ENCODE assay signal across 11 cellular contexts in genomic region chr11:35179466-35180135, GRCh38. TPM values are rescaled to one million over a fixed set of nuclear protein-coding genes. Genes with fewer than 3 reads are reported as not detected.
DNase-seq lines count a peak whose midpoint lies in the region; ATAC-seq, FAIRE-seq and TF ChIP-seq lines count a peak whose summit lies in the region.
"Had no signal": no experiment of that assay in that cellular context is flagged by ENCODE, and none has a peak within 500 bp of the region (broad histone marks: within the 10 kb centered on the region; RNA-seq: fewer than 3 reads in every experiment).

No MANE protein-coding gene starts in this region.

- no peak overlapping the region for H3K4me3 ChIP-seq in PC-3 (ENCODE audit: low read length)
- H3K4me3 ChIP-seq in effector memory CD4-positive, alpha-beta T cell (ENCODE audit: insufficient read depth, low read depth, low read length, poor library complexity, severe bottlenecking): no peak overlapping the region
- H3K4me3 ChIP-seq in osteoblast (ENCODE audit: insufficient read depth, low read length): peak overlapping the region; percentile 13
- H3K4me3 ChIP-seq in tibial nerve: no peak overlapping the region
- H3K4me3 ChIP-seq in pancreas: no peak overlapping the region
- H3K4me3 ChIP-seq: K562, SK-N-MC, upper lobe of left lung had no signal

- DNase-seq in CD4-positive, alpha-beta T cell: no peak
- DNase-seq in PC-3 (peak; percentile 39), osteoblast (ENCODE audit: insufficient read length, low spot score, missing footprints) (no peak), type B pancreatic cell (ENCODE audit: extremely low spot score, unreplicated experiment) (no peak), NCI-H187 treated with DMSO at 0.1 percent for 48 hours (lab: John Stamatoyannopoulos, UW) (no peak), tibial nerve (ENCODE audit: low spot score in 2 of 2) (no peak), pancreas (no peak)
- no peak for DNase-seq in effector memory CD4-positive, alpha-beta T cell
- DNase-seq: upper lobe of left lung had no signal

- H3K4me2 ChIP-seq in PC-3 (ENCODE audit: low read length) (peak overlapping the region; percentile 46), osteoblast (ENCODE audit: insufficient read depth, low read length) (peak overlapping the region; percentile 54)

- peaks cover 93% of the 10 kb centered on the region for H3K36me3 Mint-ChIP-seq in CD4-positive, alpha-beta T cell (ENCODE audit: low read depth)
- no peaks in the 10 kb centered on the region for H3K36me3 Mint-ChIP-seq in type B pancreatic cell

- POLR2A ChIA-PET in CD4-positive, alpha-beta T cell (lab: Charles Lee): interaction anchor here (1.1 to 11.3 kb wide), 6 partner anchors 10 to 129 kb away, joined by 4 to 355 read pairs (median 20); partner anchors contain the start of gene CD44
- POLR2A ChIA-PET in PC-3 (lab: Charles Lee; ENCODE audit: unreplicated experiment): interaction anchor here (0.6 kb wide), 2 partner anchors 188 to 262 kb away, joined by 3 read pairs; no protein-coding TSS in a partner anchor

- TF ChIP-seq CTCF in CD4-positive, alpha-beta T cell (IDR thresholded peaks at IDR 0.05): no peak
- no peak for TF ChIP-seq CTCF in PC-3 (conservative IDR thresholded peaks at IDR 0.05; ENCODE audit: low read depth, low read length)
- TF ChIP-seq CTCF in osteoblast (IDR thresholded peaks at IDR 0.05; ENCODE audit: extremely low read depth, low read depth, low read length): no peak
- TF ChIP-seq CTCF in type B pancreatic cell (conservative IDR thresholded peaks at IDR 0.05): no peak
- TF ChIP-seq CTCF in tibial nerve (IDR thresholded peaks at IDR 0.05): no peak
- TF ChIP-seq CTCF in pancreas (IDR thresholded peaks at IDR 0.05): no peak

- H3K9me2 ChIP-seq in PC-3 (replicated peaks; ENCODE audit: low read length): no peaks in the 10 kb centered on the region

- peak overlapping the region; percentile 71 for H3K4me3 Mint-ChIP-seq in CD4-positive, alpha-beta T cell
- H3K4me3 Mint-ChIP-seq in type B pancreatic cell: no peak overlapping the region

- H3K4me1 Mint-ChIP-seq in CD4-positive, alpha-beta T cell (ENCODE audit: low read depth): peaks cover 92% of the 10 kb centered on the region
- peaks cover 33% of the 10 kb centered on the region for H3K4me1 Mint-ChIP-seq in type B pancreatic cell (ENCODE audit: unreplicated experiment)

- BruUV-seq in PC-3 (replicated peaks; lab: Mats Ljungman, UMichigan): no TSS peak

- H3K27me3 Mint-ChIP-seq in CD4-positive, alpha-beta T cell: no peaks in the 10 kb centered on the region
- no peaks in the 10 kb centered on the region for H3K27me3 Mint-ChIP-seq in type B pancreatic cell

- TF ChIP-seq EP300 in tibial nerve (IDR thresholded peaks at IDR 0.05): no peak

- H3K4me1 ChIP-seq in PC-3 (ENCODE audit: insufficient read depth, low read length) (peaks cover 55% of the 10 kb centered on the region), osteoblast (ENCODE audit: insufficient read depth, low read length) (peaks cover 65% of the 10 kb centered on the region), tibial nerve (peaks cover 4 to 40% (median 30%) of the 10 kb centered on the region in 4 donors), pancreas (peaks cover 2 to 20% (median 6%) of the 10 kb centered on the region in 3 donors)
- H3K4me1 ChIP-seq in effector memory CD4-positive, alpha-beta T cell (ENCODE audit: control insufficient read depth, insufficient read depth, low read length, poor library complexity, severe bottlenecking): peaks cover 77% of the 10 kb centered on the region

- no peak for ATAC-seq in CD4-positive, alpha-beta T cell (ENCODE audit: poor library complexity)
- ATAC-seq in PC-3 (peak; percentile 37), pancreas (no peak)
- ATAC-seq: K562 had no signal

- H3K36me3 ChIP-seq in PC-3 (ENCODE audit: low read depth, low read length) (peaks cover 72% of the 10 kb centered on the region), osteoblast (ENCODE audit: insufficient read depth, low read length) (peaks cover 73% of the 10 kb centered on the region), tibial nerve (peaks cover 0 to 31% (median 3%) of the 10 kb centered on the region in 3 donors), pancreas (peaks cover 9 to 32% (median 11%) of the 10 kb centered on the region in 3 donors)
- peaks cover 72% of the 10 kb centered on the region for H3K36me3 ChIP-seq in effector memory CD4-positive, alpha-beta T cell (ENCODE audit: control insufficient read depth, insufficient read depth, low read length)

- CTCF ChIA-PET in CD4-positive, alpha-beta T cell (lab: Charles Lee): interaction anchor here (0.5 to 1.5 kb wide), 5 partner anchors 13 to 813 kb away, joined by 3 to 5 read pairs (median 4); no protein-coding TSS in a partner anchor
- CTCF ChIA-PET in PC-3 (lab: Charles Lee): no interaction called here

- H3K9ac ChIP-seq in PC-3 (ENCODE audit: low read length): no peak overlapping the region

- FAIRE-seq in pancreas (lab: Jason Lieb, UNC): no peak
- FAIRE-seq: K562 had no signal

- H3K79me2 ChIP-seq in PC-3 (ENCODE audit: low read length) (peaks cover 83% of the 10 kb centered on the region), osteoblast (ENCODE audit: insufficient read depth, low read length) (peaks cover 86% of the 10 kb centered on the region)

- H3K27ac Mint-ChIP-seq in CD4-positive, alpha-beta T cell: peak overlapping the region; percentile 90
- no peak overlapping the region for H3K27ac Mint-ChIP-seq in type B pancreatic cell

- H3K9me3 ChIP-seq in CD4-positive, alpha-beta T cell (ENCODE audit: control insufficient read depth, low read length): no peaks in the 10 kb centered on the region
- H3K9me3 ChIP-seq in PC-3 (ENCODE audit: low read length) (no peaks in the 10 kb centered on the region), osteoblast (ENCODE audit: low read depth, low read length) (no peaks in the 10 kb centered on the region), tibial nerve (no peaks in the 10 kb centered on the region), pancreas (no peaks in the 10 kb centered on the region)
- H3K9me3 ChIP-seq in effector memory CD4-positive, alpha-beta T cell (ENCODE audit: control insufficient read depth, low read length): no peaks in the 10 kb centered on the region
- H3K9me3 ChIP-seq: upper lobe of left lung had no signal

- TF ChIP-seq POLR2A in tibial nerve (IDR thresholded peaks at IDR 0.05): no peak

- intact Hi-C loops in CD4-positive, alpha-beta T cell (cut with DNase I, micrococcal nuclease): loop anchor here (5.0 to 10.0 kb wide), 4 partner anchors 37 to 255 kb away; no protein-coding TSS in a partner anchor
- intact Hi-C loops in PC-3 (cut with micrococcal nuclease) (no loop called here), pancreas (cut with DNase I) (loop anchor here in 1 of 3 donors (5.0 kb wide), 1 partner anchor 37 kb away; no protein-coding TSS in a partner anchor)

- no peak overlapping the region for H2AFZ ChIP-seq in PC-3 (ENCODE audit: low read length)
- H2AFZ ChIP-seq in osteoblast (ENCODE audit: low read length): no peak overlapping the region

- H3F3A ChIP-seq in PC-3 (ENCODE audit: low read length, unreplicated experiment): no peaks in the 10 kb centered on the region

- H3K27ac ChIP-seq in CD4-positive, alpha-beta T cell (ENCODE audit: low read depth, low read length): peak overlapping the region; percentile 39
- H3K27ac ChIP-seq in PC-3 (ENCODE audit: low read length): peak overlapping the region; percentile 66
- H3K27ac ChIP-seq in effector memory CD4-positive, alpha-beta T cell (ENCODE audit: insufficient read depth, low read length, poor library complexity, severe bottlenecking): peak overlapping the region; percentile 19
- H3K27ac ChIP-seq in osteoblast (ENCODE audit: low read depth, low read length): peak overlapping the region; percentile 83
- H3K27ac ChIP-seq in tibial nerve: peak overlapping the region in 1 of 4 donors; percentile 43
- no peak overlapping the region for H3K27ac ChIP-seq in pancreas
- H3K27ac ChIP-seq: SK-N-MC had no signal

- H3K9me3 Mint-ChIP-seq in CD4-positive, alpha-beta T cell: no peaks in the 10 kb centered on the region
- H3K9me3 Mint-ChIP-seq in type B pancreatic cell: no peaks in the 10 kb centered on the region

- no peaks in the 10 kb centered on the region for H3K27me3 ChIP-seq in CD4-positive, alpha-beta T cell (ENCODE audit: control insufficient read depth, insufficient read depth, low read length)
- H3K27me3 ChIP-seq in PC-3 (ENCODE audit: low read length) (no peaks in the 10 kb centered on the region), osteoblast (ENCODE audit: insufficient read depth, low read length) (no peaks in the 10 kb centered on the region), tibial nerve (no peaks in the 10 kb centered on the region), pancreas (no peaks in the 10 kb centered on the region)
- H3K27me3 ChIP-seq in effector memory CD4-positive, alpha-beta T cell (replicated peaks; ENCODE audit: control insufficient read depth, insufficient read depth, low read length, poor library complexity, severe bottlenecking): no peaks in the 10 kb centered on the region
- H3K27me3 ChIP-seq: upper lobe of left lung had no signal

- H4K20me1 ChIP-seq in PC-3 (ENCODE audit: low read length) (peaks cover 21% of the 10 kb centered on the region), osteoblast (ENCODE audit: insufficient read depth, low read length) (peaks cover 14% of the 10 kb centered on the region)

- WGBS in tibial nerve, 2 donors: 57 to 65% methylated on average over 2 of the region's 2 CpGs
- WGBS in pancreas, 2 donors: 76 to 78% methylated on average over 2 of the region's 2 CpGs

RNA-seq across cellular contexts. Expression of gene CD44, which starts 40.6 kb away (rescaled TPM):
- 1,000 to 10,000 TPM; 1,283 to 1,330 TPM for total RNA-seq in CD4-positive, alpha-beta T cell
- total RNA-seq in PC-3 (2014; rRNA removed) (181 and 241 TPM in 2 replicates), osteoblast (238 and 268 TPM in 2 replicates), type B pancreatic cell (ENCODE audit: low replicate concordance) (46.0 and 54.7 TPM in 2 replicates), tibial nerve (100 to 1,000 TPM in 1 of 4 donors, 10 to 100 TPM in 3; 67.1 to 180 (median 84.8) TPM), pancreas (100 to 1,000 TPM; 343 to 677 (median 391) TPM)
- polyA plus RNA-seq in pancreas: 100 to 1,000 TPM; 133 TPM

Comparison
In these comparisons a context has a peak if more than half of its experiments do, and no peak if none do; other contexts are left out.
1. H3K27ac ChIP-seq: peak in CD4-positive, alpha-beta T cell (single experiment), PC-3 (single experiment), effector memory CD4-positive, alpha-beta T cell (single experiment) and osteoblast (single experiment); none in pancreas (0 of 4).